Comparison of ENCODE assay signal across 30 cellular contexts in the genomic region with DNA sequence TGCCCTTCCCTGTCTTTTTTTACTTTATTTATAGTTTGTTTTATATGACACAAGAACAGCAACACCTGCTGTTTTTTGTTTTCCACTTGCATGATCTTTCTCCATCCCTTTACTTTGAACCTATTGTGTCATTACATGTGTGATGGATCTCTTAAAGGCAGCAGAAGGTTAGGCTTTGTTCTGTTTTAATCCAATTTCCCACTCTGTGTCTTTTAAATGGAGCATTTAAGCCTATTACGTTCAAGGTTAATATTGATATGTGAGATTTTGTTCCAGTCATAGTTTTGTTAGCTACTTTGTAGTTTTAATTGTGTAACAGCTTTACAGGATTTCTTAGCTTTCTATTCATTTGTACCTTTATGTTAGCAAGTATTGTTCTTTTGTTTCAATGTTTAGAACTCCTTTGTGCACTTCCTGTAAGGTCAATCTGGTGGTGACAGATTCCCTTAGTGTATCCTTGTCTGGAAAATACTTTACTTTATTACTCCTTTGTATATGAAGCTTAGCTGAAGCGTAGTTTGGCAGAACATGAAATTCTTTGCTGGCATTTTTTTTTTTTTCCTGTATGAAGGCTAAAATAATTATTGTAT.
"Had no signal": no experiment of that assay in that cellular context is flagged by ENCODE, and none has a peak within 500 bp of the region (broad histone marks: within the 10 kb centered on the region; RNA-seq: fewer than 3 reads in every experiment).

No MANE protein-coding gene starts in this region.

- DNase-seq: activated CD4-positive, alpha-beta memory T cell treated with anti-CD3 and anti-CD28 coated beads, Interleukin-2, amount 10 ng/mL, durations not matched to agents 7 days and 5 days; activated CD4-positive, alpha-beta T cell treated with anti-CD3 and anti-CD28 coated beads for 1 hour; activated CD4-positive, alpha-beta T cell treated with anti-CD3 and anti-CD28 coated beads for 4 hours; activated CD4-positive, alpha-beta T cell treated with anti-CD3 and anti-CD28 coated beads, Interleukin-2, amount 10 ng/mL, durations not matched to agents 7 days and 5 days; activated CD4-positive, alpha-beta T cell treated with anti-CD3 and anti-CD28 coated beads, Interleukin-2, amount 50 U/mL, for 4 hours; activated CD8-positive, alpha-beta memory T cell treated with anti-CD3 and anti-CD28 coated beads, Interleukin-2, amount 50 U/mL, for 48 hours; activated gamma-delta T cell; activated naive CD4-positive, alpha-beta T cell; activated naive CD4-positive, alpha-beta T cell treated with anti-CD3 and anti-CD28 coated beads, Interleukin-2, amount 10 ng/mL, durations not matched to agents 7 days and 5 days; activated naive CD8-positive, alpha-beta T cell treated with anti-CD3 and anti-CD28 coated beads, Interleukin-2, amount 10 ng/mL, durations not matched to agents 7 days and 5 days; activated T-cell treated with anti-CD3 and anti-CD28 coated beads for 4 hours; activated T-cell treated with anti-CD3 and anti-CD28 coated beads, Interleukin-2, amount 50 U/mL, for 24 hours; activated T-cell treated with anti-CD3 and anti-CD28 coated beads, Interleukin-2, amount 50 U/mL, for 72 hours; central memory CD4-positive, alpha-beta T cell; cerebellar nuclear complex; colonic mucosa; effector CD8-positive, alpha-beta T cell; esophagus squamous epithelium; foreskin melanocyte; head of caudate nucleus; T-helper 2 cell had no signal

- H3K27ac ChIP-seq: ascending aorta, breast epithelium, cardiac muscle cell, colonic mucosa, epithelial cell of prostate, esophagus squamous epithelium, gastroesophageal sphincter had no signal

- ATAC-seq: activated naive CD4-positive, alpha-beta T cell treated with anti-CD3 and anti-CD28 coated beads, Interleukin-2, amount 50 U/mL, for 72 hours; activated T-cell treated with anti-CD3 and anti-CD28 coated beads, Interleukin-2, amount 50 U/mL, for 72 hours; gastroesophageal sphincter; WTC11 had no signal

- H3K4me3 ChIP-seq: ascending aorta, breast epithelium, cardiac muscle cell, colonic mucosa, esophagus squamous epithelium, gastroesophageal sphincter had no signal

- H3K9me3 ChIP-seq: ascending aorta, colonic mucosa, esophagus squamous epithelium, gastroesophageal sphincter had no signal

- FAIRE-seq: endometrium, endothelial cell of umbilical vein had no signal

- H3K27me3 ChIP-seq: ascending aorta, breast epithelium, cardiac muscle cell, colonic mucosa, esophagus squamous epithelium, gastroesophageal sphincter had no signal

- H3K36me3 ChIP-seq: ascending aorta, breast epithelium, cardiac muscle cell, colonic mucosa, esophagus squamous epithelium, gastroesophageal sphincter had no signal

- H3K4me1 ChIP-seq: ascending aorta, breast epithelium, colonic mucosa, esophagus squamous epithelium, gastroesophageal sphincter had no signal
